8 cellular contexts compared by ENCODE assay signal in genomic region chr5:43017438-43017820, GRCh38. TPM values are rescaled to one million over a fixed set of nuclear protein-coding genes. Genes with fewer than 3 reads are reported as not detected.
DNase-seq lines count a peak whose midpoint lies in the region; ATAC-seq and TF ChIP-seq lines count a peak whose summit lies in the region.

No MANE protein-coding gene starts in this region.

- no peaks in the 10 kb centered on the region for H3K27me3 Mint-ChIP-seq in activated CD8-positive, alpha-beta memory T cell treated with anti-CD3 and anti-CD28 coated beads, Interleukin-2, amount 10 ng/mL, durations not matched to agents 7 days and 5 days
- no peaks in the 10 kb centered on the region for H3K27me3 Mint-ChIP-seq in activated naive CD4-positive, alpha-beta T cell treated with anti-CD3 and anti-CD28 coated beads for 36 hours (ENCODE audit: low read depth)

- H3K4me3 ChIP-seq in left ventricle myocardium inferior: peak overlapping the region; percentile 73
- peak overlapping the region; percentile 57 for H3K4me3 ChIP-seq in retinal pigment epithelial cell (ENCODE audit: low read length)

- H3K27ac Mint-ChIP-seq in activated CD8-positive, alpha-beta memory T cell treated with anti-CD3 and anti-CD28 coated beads, Interleukin-2, amount 10 ng/mL, durations not matched to agents 7 days and 5 days: peak overlapping the region; percentile 100
- peak overlapping the region; percentile 99 for H3K27ac Mint-ChIP-seq in activated naive CD4-positive, alpha-beta T cell treated with anti-CD3 and anti-CD28 coated beads for 36 hours

- H3K4me3 Mint-ChIP-seq in activated CD8-positive, alpha-beta memory T cell treated with anti-CD3 and anti-CD28 coated beads, Interleukin-2, amount 10 ng/mL, durations not matched to agents 7 days and 5 days: peak overlapping the region; percentile 96
- H3K4me3 Mint-ChIP-seq in activated naive CD4-positive, alpha-beta T cell treated with anti-CD3 and anti-CD28 coated beads for 36 hours: peak overlapping the region; percentile 97

- no peaks in the 10 kb centered on the region for H3K9me3 ChIP-seq in left ventricle myocardium inferior (replicated peaks)

- H3K4me1 Mint-ChIP-seq in activated CD8-positive, alpha-beta memory T cell treated with anti-CD3 and anti-CD28 coated beads, Interleukin-2, amount 10 ng/mL, durations not matched to agents 7 days and 5 days: peaks cover 37% of the 10 kb centered on the region
- H3K4me1 Mint-ChIP-seq in activated naive CD4-positive, alpha-beta T cell treated with anti-CD3 and anti-CD28 coated beads for 36 hours (ENCODE audit: low read depth): peaks cover 35% of the 10 kb centered on the region

- intact Hi-C loops in activated naive CD4-positive, alpha-beta T cell treated with anti-CD3 and anti-CD28 coated beads for 36 hours (cut with micrococcal nuclease): loop anchor here (1.0 to 5.0 kb wide), 5 partner anchors 9 to 540 kb away; partner anchors contain the start of gene PAIP1
- intact Hi-C loops in left ventricle myocardium inferior (cut with micrococcal nuclease): no loop called here

- CTCF ChIA-PET in activated CD8-positive, alpha-beta memory T cell treated with anti-CD3 and anti-CD28 coated beads, Interleukin-2, amount 10 ng/mL, durations not matched to agents 7 days and 5 days (lab: Charles Lee): interaction anchor here (0.7 to 9.4 kb wide), 6 partner anchors 10 to 68 kb away, joined by 3 to 165 read pairs (median 8); partner anchors contain the start of gene ANXA2R
- CTCF ChIA-PET in activated naive CD4-positive, alpha-beta T cell treated with anti-CD3 and anti-CD28 coated beads for 36 hours (lab: Charles Lee): interaction anchor here (0.6 to 9.9 kb wide), 7 partner anchors 9 to 1098 kb away, joined by 3 to 144 read pairs (median 5); no protein-coding TSS in a partner anchor

- peak; percentile 35 for ATAC-seq in activated CD8-positive, alpha-beta memory T cell treated with anti-CD3 and anti-CD28 coated beads, Interleukin-2, amount 10 ng/mL, durations not matched to agents 7 days and 5 days
- ATAC-seq in HG03045 (IDR thresholded peaks at IDR 0.05; ENCODE audit: unreplicated experiment): no peak

- no peaks in the 10 kb centered on the region for H3K36me3 ChIP-seq in left ventricle myocardium inferior

- peaks cover 26% of the 10 kb centered on the region for H3K4me1 ChIP-seq in left ventricle myocardium inferior

- TF ChIP-seq CTCF in left ventricle myocardium inferior (IDR thresholded peaks at IDR 0.05; ENCODE audit: borderline replicate concordance) (peak; percentile 22), retinal pigment epithelial cell (conservative IDR thresholded peaks at IDR 0.05; ENCODE audit: low read depth, low read length) (no peak)

- peak; percentile 71 for DNase-seq in activated CD8-positive, alpha-beta memory T cell treated with anti-CD3 and anti-CD28 coated beads, Interleukin-2, amount 10 ng/mL, durations not matched to agents 7 days and 5 days
- no peak for DNase-seq in activated CD8-positive, alpha-beta memory T cell treated with anti-CD3 and anti-CD28 coated beads, Interleukin-2, amount 50 U/mL, for 48 hours
- DNase-seq in NCI-H1092 (lab: John Stamatoyannopoulos, UW) (peak; percentile 17), left ventricle myocardium inferior (no peak), retinal pigment epithelial cell (ENCODE audit: low read depth) (no peak), NCI-H2107 treated with DMSO at 0.1 percent for 48 hours (lab: John Stamatoyannopoulos, UW; ENCODE audit: unreplicated experiment) (no peak)
- DNase-seq in activated naive CD4-positive, alpha-beta T cell treated with anti-CD3 and anti-CD28 coated beads for 36 hours: peak; percentile 58

- peaks cover 75% of the 10 kb centered on the region for H3K27me3 ChIP-seq in left ventricle myocardium inferior (ENCODE audit: low read depth)

- H3K9me3 Mint-ChIP-seq in activated CD8-positive, alpha-beta memory T cell treated with anti-CD3 and anti-CD28 coated beads, Interleukin-2, amount 10 ng/mL, durations not matched to agents 7 days and 5 days (ENCODE audit: low read depth): no peaks in the 10 kb centered on the region
- no peaks in the 10 kb centered on the region for H3K9me3 Mint-ChIP-seq in activated naive CD4-positive, alpha-beta T cell treated with anti-CD3 and anti-CD28 coated beads for 36 hours

- peaks cover 1% of the 10 kb centered on the region for H3K36me3 Mint-ChIP-seq in activated CD8-positive, alpha-beta memory T cell treated with anti-CD3 and anti-CD28 coated beads, Interleukin-2, amount 10 ng/mL, durations not matched to agents 7 days and 5 days
- no peaks in the 10 kb centered on the region for H3K36me3 Mint-ChIP-seq in activated naive CD4-positive, alpha-beta T cell treated with anti-CD3 and anti-CD28 coated beads for 36 hours (ENCODE audit: low read depth)

- peak overlapping the region; percentile 97 for H3K27ac ChIP-seq in left ventricle myocardium inferior (replicated peaks)

RNA-seq across cellular contexts. Expression of gene ANXA2R, which starts 22.7 kb away (rescaled TPM):
- 10 to 100 TPM; 14.5 to 32.0 TPM for total RNA-seq in activated CD8-positive, alpha-beta memory T cell treated with anti-CD3 and anti-CD28 coated beads, Interleukin-2, amount 10 ng/mL, durations not matched to agents 7 days and 5 days
- 1 to 10 TPM; 6.0 to 6.5 TPM for total RNA-seq in activated naive CD4-positive, alpha-beta T cell treated with anti-CD3 and anti-CD28 coated beads for 36 hours
- total RNA-seq in left ventricle myocardium inferior: 0.82 TPM

Comparison
In these comparisons a context has a peak if more than half of its experiments do, and no peak if none do; other contexts are left out.
1. DNase-seq: peak in activated CD8-positive, alpha-beta memory T cell treated with anti-CD3 and anti-CD28 coated beads, Interleukin-2, amount 10 ng/mL, durations not matched to agents 7 days and 5 days (single experiment), NCI-H1092 (single experiment) and activated naive CD4-positive, alpha-beta T cell treated with anti-CD3 and anti-CD28 coated beads for 36 hours (single experiment); none in activated CD8-positive, alpha-beta memory T cell treated with anti-CD3 and anti-CD28 coated beads, Interleukin-2, amount 50 U/mL, for 48 hours (single experiment), left ventricle myocardium inferior (single experiment), retinal pigment epithelial cell (single experiment) and NCI-H2107 treated with DMSO at 0.1 percent for 48 hours (single experiment).